Comparison of ENCODE assay signal across 8 cellular contexts in genomic region chr11:27485930-27486773, GRCh38. TPM values are rescaled to one million over a fixed set of nuclear protein-coding genes. Genes with fewer than 3 reads are reported as not detected.
DNase-seq lines count a peak whose midpoint lies in the region; ATAC-seq and TF ChIP-seq lines count a peak whose summit lies in the region.

No MANE protein-coding gene starts in this region.

- H3K9me3 Mint-ChIP-seq in brain, result no peaks in the 10 kb centered on the region
- H3K9me3 Mint-ChIP-seq in activated CD4-positive, alpha-beta memory T cell treated with anti-CD3 and anti-CD28 coated beads, Interleukin-2, amount 10 ng/mL, durations not matched to agents 7 days and 5 days, result no peaks in the 10 kb centered on the region

- H3K27ac ChIP-seq in A673 (ENCODE audit: low read depth, low read length, poor library complexity, severe bottlenecking) (no peak overlapping the region), suprapubic skin (no peak overlapping the region)

- DNase-seq in A673 (ENCODE audit: low spot score) (peak; percentile 93), GM10248 (ENCODE audit: extremely low spot score) (peak; percentile 43), NCI-H774 (lab: John Stamatoyannopoulos, UW) (peak; percentile 43), iris pigment epithelial cell (ENCODE audit: low read depth) (peak; percentile 60), suprapubic skin (ENCODE audit: low spot score in 2 of 2) (no peak)
- no peak for DNase-seq in activated CD4-positive, alpha-beta memory T cell treated with anti-CD3 and anti-CD28 coated beads, Interleukin-2, amount 10 ng/mL, durations not matched to agents 7 days and 5 days

- no peaks in the 10 kb centered on the region for H3K27me3 Mint-ChIP-seq in brain
- no peaks in the 10 kb centered on the region for H3K27me3 Mint-ChIP-seq in activated CD4-positive, alpha-beta memory T cell treated with anti-CD3 and anti-CD28 coated beads, Interleukin-2, amount 10 ng/mL, durations not matched to agents 7 days and 5 days

- no peaks in the 10 kb centered on the region for H3K4me1 ChIP-seq in A673 (ENCODE audit: insufficient read depth, low read length, poor library complexity, severe bottlenecking)
- no peaks in the 10 kb centered on the region for H3K4me1 ChIP-seq in suprapubic skin

- H3K36me3 ChIP-seq in A673 (ENCODE audit: insufficient read depth, low read length, poor library complexity, severe bottlenecking) (peaks cover 9% of the 10 kb centered on the region), suprapubic skin (peaks cover 6% of the 10 kb centered on the region)

- intact Hi-C loops in A673 (cut with micrococcal nuclease; ENCODE audit: unreplicated experiment), result loop anchor here (1.0 to 10.0 kb wide), 4 partner anchors 189 to 831 kb away; no protein-coding TSS in a partner anchor

- POLR2A ChIA-PET in A673 (lab: Charles Lee; ENCODE audit: low non-redundant PET), result no interaction called here
- POLR2A ChIA-PET in GM10248 (lab: Yijun Ruan, JAX), result interaction anchor here (0.6 kb wide), 1 partner anchor 12 kb away, joined by 3 read pairs; no protein-coding TSS in a partner anchor
- POLR2A ChIA-PET in activated CD4-positive, alpha-beta memory T cell treated with anti-CD3 and anti-CD28 coated beads, Interleukin-2, amount 10 ng/mL, durations not matched to agents 7 days and 5 days (lab: Charles Lee), result no interaction called here

- H3K9me3 ChIP-seq in A673 (ENCODE audit: low read depth, low read length, poor library complexity, severe bottlenecking) (no peaks in the 10 kb centered on the region), suprapubic skin (no peaks in the 10 kb centered on the region)

- H3K4me3 ChIP-seq in A673 (ENCODE audit: low read depth, low read length, poor library complexity, severe bottlenecking) (no peak overlapping the region), suprapubic skin (no peak overlapping the region)

- H3K4me3 Mint-ChIP-seq in brain, result no peak overlapping the region
- no peak overlapping the region for H3K4me3 Mint-ChIP-seq in activated CD4-positive, alpha-beta memory T cell treated with anti-CD3 and anti-CD28 coated beads, Interleukin-2, amount 10 ng/mL, durations not matched to agents 7 days and 5 days

- TF ChIP-seq EP300 in suprapubic skin (IDR thresholded peaks at IDR 0.05), result no peak

- 31% methylated on average over 4 of the region's 4 CpGs for WGBS in suprapubic skin

- peaks cover 20% of the 10 kb centered on the region for H3K36me3 Mint-ChIP-seq in brain
- peaks cover 4% of the 10 kb centered on the region for H3K36me3 Mint-ChIP-seq in activated CD4-positive, alpha-beta memory T cell treated with anti-CD3 and anti-CD28 coated beads, Interleukin-2, amount 10 ng/mL, durations not matched to agents 7 days and 5 days (ENCODE audit: low read depth)

- peak; percentile 58 for ATAC-seq in HG03280 (IDR thresholded peaks at IDR 0.05; ENCODE audit: unreplicated experiment)

- CTCF ChIA-PET in A673 (lab: Charles Lee), result interaction anchor here (0.6 to 3.4 kb wide), 23 partner anchors 11 to 938 kb away, joined by 3 to 57 read pairs (median 4); partner anchors contain the start of genes CCDC34 and LGR4
- CTCF ChIA-PET in GM10248 (lab: Yijun Ruan, JAX), result interaction anchor here (0.7 to 12.2 kb wide), 47 partner anchors 12 to 1202 kb away, joined by 3 to 170 read pairs (median 4); partner anchors contain the start of gene LGR4
- CTCF ChIA-PET in activated CD4-positive, alpha-beta memory T cell treated with anti-CD3 and anti-CD28 coated beads, Interleukin-2, amount 10 ng/mL, durations not matched to agents 7 days and 5 days (lab: Charles Lee), result interaction anchor here (0.6 to 6.1 kb wide), 35 partner anchors 11 to 1202 kb away, joined by 3 to 75 read pairs (median 4); partner anchors contain the start of gene LGR4

- BruUV-seq in A673 (replicated peaks; lab: Mats Ljungman, UMichigan), result no TSS peak

- no peaks in the 10 kb centered on the region for H3K4me1 Mint-ChIP-seq in brain
- no peaks in the 10 kb centered on the region for H3K4me1 Mint-ChIP-seq in activated CD4-positive, alpha-beta memory T cell treated with anti-CD3 and anti-CD28 coated beads, Interleukin-2, amount 10 ng/mL, durations not matched to agents 7 days and 5 days

- TF ChIP-seq CTCF in A673 (conservative IDR thresholded peaks at IDR 0.05; ENCODE audit: low read depth, low read length) (peak; percentile 100), GM10248 (IDR thresholded peaks at IDR 0.05; ENCODE audit: control extremely low read depth, extremely low read depth, low read depth, missing control alignments) (peak; percentile 79), brain (conservative IDR thresholded peaks at IDR 0.05) (peak; percentile 94 to 96), suprapubic skin (IDR thresholded peaks at IDR 0.05) (peak; percentile 69 to 88)

- H3K27ac Mint-ChIP-seq in brain, result peak overlapping the region in 3 of 5 experiments; percentile 4 to 47 (median 11)
- no peak overlapping the region for H3K27ac Mint-ChIP-seq in activated CD4-positive, alpha-beta memory T cell treated with anti-CD3 and anti-CD28 coated beads, Interleukin-2, amount 10 ng/mL, durations not matched to agents 7 days and 5 days

- H3K27me3 ChIP-seq in A673 (replicated peaks; ENCODE audit: insufficient read depth, low read depth, low read length, poor library complexity) (no peaks in the 10 kb centered on the region), suprapubic skin (no peaks in the 10 kb centered on the region)

- no peak for TF ChIP-seq POLR2A in suprapubic skin (IDR thresholded peaks at IDR 0.05)

RNA-seq across cellular contexts. Expression of gene LGR4, which starts 13.6 kb away (rescaled TPM):
- 24.7 and 27.9 TPM in 2 replicates for total RNA-seq in A673 (2021)
- polyA plus RNA-seq in brain (ENCODE audit: insufficient read depth, low read depth, low replicate concordance), result 6.3 TPM
- total RNA-seq in suprapubic skin, result 100 to 1,000 TPM in 1 of 4 donors, 10 to 100 TPM in 3; 54.7 to 143 (median 66.4) TPM
- under 1 TPM in 1 of 2 experiments, not detected in 1; 0.10 TPM for total RNA-seq in activated CD4-positive, alpha-beta memory T cell treated with anti-CD3 and anti-CD28 coated beads, Interleukin-2, amount 10 ng/mL, durations not matched to agents 7 days and 5 days

RNA-seq across cellular contexts. Expression of gene LIN7C, which starts 20.4 kb away (rescaled TPM):
- total RNA-seq in A673 (2021), result 114 and 131 TPM in 2 replicates
- polyA plus RNA-seq in brain (ENCODE audit: insufficient read depth, low read depth, low replicate concordance), result 2.5 TPM
- total RNA-seq in suprapubic skin, result 10 to 100 TPM; 31.7 to 45.5 (median 42.6) TPM
- 10 to 100 TPM; 24.2 to 24.9 TPM for total RNA-seq in activated CD4-positive, alpha-beta memory T cell treated with anti-CD3 and anti-CD28 coated beads, Interleukin-2, amount 10 ng/mL, durations not matched to agents 7 days and 5 days

Comparison
In these comparisons a context has a peak if more than half of its experiments do, and no peak if none do; other contexts are left out.
1. DNase-seq: peak in A673 (single experiment), GM10248 (single experiment), NCI-H774 (single experiment) and iris pigment epithelial cell (single experiment); none in suprapubic skin (0 of 2) and activated CD4-positive, alpha-beta memory T cell treated with anti-CD3 and anti-CD28 coated beads, Interleukin-2, amount 10 ng/mL, durations not matched to agents 7 days and 5 days (single experiment).
2. RNA of gene LGR4, which starts 13.6 kb away (total RNA-seq): 54.7 to 143 TPM in suprapubic skin and 24.7 to 27.9 TPM in A673; 0.10 TPM in activated CD4-positive, alpha-beta memory T cell treated with anti-CD3 and anti-CD28 coated beads, Interleukin-2, amount 10 ng/mL, durations not matched to agents 7 days and 5 days; every median in the first group is over 10 times any median in the second.
3. Peak in every context shown above with its lines, with median percentiles within 50 percentile points of each other: CTCF ChIP-seq.